34 cellular contexts compared by ENCODE assay signal in genomic region chr12:114912811-114913210, GRCh38.
"Had no signal": no experiment of that assay in that cellular context is flagged by ENCODE, and none has a peak within 500 bp of the region (broad histone marks: within the 10 kb centered on the region; RNA-seq: fewer than 3 reads in every experiment).

No MANE protein-coding gene starts in this region.

- H3K36me3 ChIP-seq: MG63 had no signal

- H3K4me3 ChIP-seq: MG63 had no signal

- DNase-seq: Karpas-422, Kasumi-1, MG63, MM.1S, MV-4-11, NCI-H1048, NCI-H1092, NCI-H1092 treated with DMSO at 0.1 percent for 48 hours, NCI-H1105, NCI-H1105 treated with DMSO at 0.1 percent for 48 hours, NCI-H1417, NCI-H1417 treated with DMSO at 0.1 percent for 48 hours, NCI-H1436, NCI-H1436 treated with DMSO at 0.1 percent for 48 hours, NCI-H146, NCI-H1694, NCI-H1694 treated with DMSO at 0.1 percent for 48 hours, NCI-H187, NCI-H187 treated with DMSO at 0.1 percent for 48 hours, NCI-H1930, NCI-H2029, NCI-H2029 treated with DMSO at 0.1 percent for 48 hours, NCI-H2081, NCI-H2081 treated with DMSO at 0.1 percent for 48 hours, NCI-H2107, NCI-H2171, NCI-H2171 treated with DMSO at 0.1 percent for 48 hours, NCI-H2227 treated with DMSO at 0.1 percent for 48 hours, NCI-H226, NCI-H345, NCI-H446, NCI-H446 treated with DMSO at 0.1 percent for 48 hours, NCI-H510A, NCI-H510A treated with DMSO at 0.1 percent for 48 hours had no signal

- H3K9me3 ChIP-seq: MG63 had no signal
